ENCODE assay signal across 8 cellular contexts in genomic region chr9:33816327-33817252, GRCh38.
DNase-seq lines count a peak whose midpoint lies in the region; ATAC-seq and TF ChIP-seq lines count a peak whose summit lies in the region.

Gene UBE2R2, plus strand, starts transcription at chr9:33817160. Its CDS starts 598 bp downstream, at chr9:33817758.

- ATAC-seq in GM18508 (IDR thresholded peaks at IDR 0.05; ENCODE audit: insufficient read depth, unreplicated experiment) (peak; percentile 45), HG03025 (IDR thresholded peaks at IDR 0.05; ENCODE audit: low FRiP score, unreplicated experiment) (peak; percentile 54), GM18519 (IDR thresholded peaks at IDR 0.05; ENCODE audit: low FRiP score, unreplicated experiment) (no peak)

- H3K4me3 ChIP-seq in astrocyte of the cerebellum (ENCODE audit: low read depth, low read length): peak within 1 kb of the TSS; percentile 85

- in situ Hi-C loops in astrocyte of the cerebellum (cut with HindIII; ENCODE audit: low sequenced_read_pairs): no loop called here

- TF ChIP-seq CTCF in astrocyte of the cerebellum (IDR thresholded peaks at IDR 0.05; ENCODE audit: low read depth, low read length, missing control alignments): no peak

- peak; percentile 96 to 97 for DNase-seq in NCI-H2081 (lab: John Stamatoyannopoulos, UW)
- peak; percentile 95 for DNase-seq in T-helper 9 cell
- DNase-seq in astrocyte of the cerebellum (ENCODE audit: low read depth): peak; percentile 57
- DNase-seq in hepatic stellate cell (ENCODE audit: low spot score): peak; percentile 97
- DNase-seq in retina: peak; percentile 94
